ENCODE assay signal across 29 cellular contexts in genomic region chr9:17721954-17722353, GRCh38.
"Had no signal": no experiment of that assay in that cellular context is flagged by ENCODE, and none has a peak within 500 bp of the region (broad histone marks: within the 10 kb centered on the region; RNA-seq: fewer than 3 reads in every experiment).

No MANE protein-coding gene starts in this region.

- H3K4me1 ChIP-seq: pancreas, psoas muscle, right lobe of liver, sigmoid colon, suprapubic skin, testis, tibial artery, transverse colon, upper lobe of right lung, uterus had no signal

- H3K27me3 Mint-ChIP-seq: naive thymus-derived CD8-positive, alpha-beta T cell; natural killer cell treated with Interleukin-12 subunit alpha and Interleukin-12 subunit beta and Interleukin-15 and Interleukin-18, amount 100 ng/mL, for 72 hours; progenitor cell of endocrine pancreas; stimulated activated naive CD8-positive, alpha-beta T cell treated with anti-CD3 and anti-CD28 coated beads, Interleukin-15, amount 100 ng/mL, for 72 hours; type B pancreatic cell had no signal

- H3K27ac ChIP-seq: neutrophil, pancreas, psoas muscle, right lobe of liver, sigmoid colon, suprapubic skin, testis, tibial artery, transverse colon, upper lobe of right lung, uterus had no signal

- H3K9me3 ChIP-seq: neutrophil, pancreas, psoas muscle, right lobe of liver, sigmoid colon, testis, uterus had no signal

- ATAC-seq: naive thymus-derived CD8-positive, alpha-beta T cell; natural killer cell treated with Interleukin-12 subunit alpha and Interleukin-12 subunit beta and Interleukin-15 and Interleukin-18, amount 100 ng/mL, for 72 hours; pancreas; psoas muscle; right cardiac atrium; right lobe of liver; stimulated activated effector memory CD8-positive, alpha-beta T cell treated with anti-CD3 and anti-CD28 coated beads, Interleukin-12 subunit alpha, Interleukin-12 subunit beta, amount 100 ng/mL, for 72 hours; stimulated activated naive CD8-positive, alpha-beta T cell treated with anti-CD3 and anti-CD28 coated beads, Interleukin-15, amount 100 ng/mL, for 72 hours; stimulated activated naive CD8-positive, alpha-beta T cell treated with anti-CD3 and anti-CD28 coated beads, Interleukin-15, Interleukin-2, amounts not matched to agents 100 U/mL and 50 U/mL, for 24 hours; upper lobe of right lung had no signal

- H3K4me3 ChIP-seq: pancreas, psoas muscle, right lobe of liver, sigmoid colon, suprapubic skin, testis, tibial artery, transverse colon, upper lobe of right lung, uterus had no signal

- H3K36me3 ChIP-seq: neutrophil, pancreas, right lobe of liver, sigmoid colon, suprapubic skin, tibial artery, transverse colon, upper lobe of right lung, uterus had no signal

- H3K27me3 ChIP-seq: neutrophil, pancreas, right lobe of liver, sigmoid colon, suprapubic skin, testis, tibial artery, transverse colon, upper lobe of right lung, uterus had no signal

- H3K4me1 Mint-ChIP-seq: naive thymus-derived CD8-positive, alpha-beta T cell; nephron progenitor cell; neural crest cell; stimulated activated effector memory CD8-positive, alpha-beta T cell treated with anti-CD3 and anti-CD28 coated beads, Interleukin-12 subunit alpha, Interleukin-12 subunit beta, amount 100 ng/mL, for 72 hours; stimulated activated naive CD8-positive, alpha-beta T cell treated with anti-CD3 and anti-CD28 coated beads, Interleukin-15, amount 100 ng/mL, for 72 hours had no signal

- H3K4me3 Mint-ChIP-seq: naive thymus-derived CD8-positive, alpha-beta T cell; natural killer cell treated with Interleukin-12 subunit alpha and Interleukin-12 subunit beta and Interleukin-15 and Interleukin-18, amount 100 ng/mL, for 72 hours; nephron progenitor cell; neural crest cell; stimulated activated effector memory CD8-positive, alpha-beta T cell treated with anti-CD3 and anti-CD28 coated beads, Interleukin-12 subunit alpha, Interleukin-12 subunit beta, amount 100 ng/mL, for 72 hours; stimulated activated naive CD8-positive, alpha-beta T cell treated with anti-CD3 and anti-CD28 coated beads, Interleukin-15, amount 100 ng/mL, for 72 hours; type B pancreatic cell had no signal

- DNase-seq: naive thymus-derived CD8-positive, alpha-beta T cell; nephron progenitor cell; nucleus accumbens; pancreas; psoas muscle; right cardiac atrium; right lobe of liver; sigmoid colon; small intestine; stimulated activated CD4-positive, alpha-beta T cell treated with anti-CD3 and anti-CD28 coated beads, Interleukin-15, amount 100 ng/mL, for 24 hours; stimulated activated CD4-positive, alpha-beta T cell treated with anti-CD3 and anti-CD28 coated beads, Interleukin-2, amount 100 ng/mL, for 24 hours; stimulated activated CD4-positive, alpha-beta T cell treated with anti-CD3 and anti-CD28 coated beads, Interleukin-2, amount 100 ng/mL, for 48 hours; stimulated activated CD4-positive, alpha-beta T cell treated with anti-CD3 and anti-CD28 coated beads, Interleukin-4, amount 100 ng/mL, for 24 hours; stimulated activated naive CD4-positive, alpha-beta T cell; stimulated activated naive CD8-positive, alpha-beta T cell treated with anti-CD3 and anti-CD28 coated beads, Interleukin-15, amount 100 ng/mL, for 72 hours; stimulated activated naive CD8-positive, alpha-beta T cell treated with anti-CD3 and anti-CD28 coated beads, Interleukin-15, Interleukin-2, amounts not matched to agents 100 U/mL and 50 U/mL, for 24 hours; substantia nigra; testis; tibial artery; transverse colon; upper lobe of right lung; uterus had no signal

- H3K27ac Mint-ChIP-seq: naive thymus-derived CD8-positive, alpha-beta T cell; natural killer cell treated with Interleukin-12 subunit alpha and Interleukin-12 subunit beta and Interleukin-15 and Interleukin-18, amount 100 ng/mL, for 72 hours; nephron progenitor cell; progenitor cell of endocrine pancreas; stimulated activated effector memory CD8-positive, alpha-beta T cell treated with anti-CD3 and anti-CD28 coated beads, Interleukin-12 subunit alpha, Interleukin-12 subunit beta, amount 100 ng/mL, for 72 hours; stimulated activated naive CD8-positive, alpha-beta T cell treated with anti-CD3 and anti-CD28 coated beads, Interleukin-15, amount 100 ng/mL, for 72 hours; type B pancreatic cell had no signal

- H3K36me3 Mint-ChIP-seq: stimulated activated effector memory CD8-positive, alpha-beta T cell treated with anti-CD3 and anti-CD28 coated beads, Interleukin-12 subunit alpha, Interleukin-12 subunit beta, amount 100 ng/mL, for 72 hours; type B pancreatic cell had no signal
